Comparison of ENCODE assay signal across 1 cellular context in genomic region chr11:111923351-111923788, GRCh38.
TF ChIP-seq lines count a peak whose summit lies in the region.

No MANE protein-coding gene starts in this region.

TF ChIP-seq in GM23338, 12 proteins besides CTCF, POLR2A, EP300 and RAD21 (continued from another document):
- no peak for TF ChIP-seq ZNF462 (CRISPR knock-in tag; IDR thresholded peaks at IDR 0.05)
TF ChIP-seq in GM23338: peak in this region for 0.
